14 cellular contexts compared by ENCODE assay signal in the genomic region with DNA sequence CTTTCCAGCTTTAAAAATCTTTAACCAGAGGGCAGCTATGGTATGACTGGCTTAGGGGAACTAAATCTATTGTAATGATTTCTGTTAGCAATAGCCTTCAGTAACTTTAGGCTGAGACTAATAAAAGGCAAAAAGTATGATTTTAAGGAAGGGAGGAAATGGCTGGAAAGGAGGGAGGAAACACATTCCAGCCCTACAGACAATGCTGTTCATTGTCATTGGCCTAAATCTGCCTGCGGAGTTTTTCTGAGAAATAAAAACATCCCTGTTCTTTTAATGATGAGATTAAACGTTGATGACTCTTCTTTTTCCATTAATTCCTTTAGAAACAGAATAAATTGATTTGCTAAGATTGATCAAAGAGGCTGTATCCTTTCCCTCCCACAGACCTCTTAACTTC.
DNase-seq lines count a peak whose midpoint lies in the region; ATAC-seq and TF ChIP-seq lines count a peak whose summit lies in the region.
"Had no signal": no experiment of that assay in that cellular context is flagged by ENCODE, and none has a peak within 500 bp of the region (broad histone marks: within the 10 kb centered on the region; RNA-seq: fewer than 3 reads in every experiment).

No MANE protein-coding gene starts in this region.

- no peaks in the 10 kb centered on the region for H3K27me3 ChIP-seq in breast epithelium
- H3K27me3 ChIP-seq in right atrium auricular region: no peaks in the 10 kb centered on the region
- H3K27me3 ChIP-seq: BLaER1 treated with 17β-estradiol and CSF1 and Interleukin-3, amounts not matched to agents 10 nM and 100 nM had no signal

- no peak overlapping the region for H3K27ac Mint-ChIP-seq in MCF 10A (ENCODE audit: low read depth, unreplicated experiment)
- H3K27ac Mint-ChIP-seq: CD4-positive, CD25-positive, alpha-beta regulatory T cell; GM23338 had no signal

- CTCF ChIA-PET in MCF 10A (lab: Yijun Ruan, JAX): interaction anchor here (0.6 kb wide), 1 partner anchor 148 kb away, joined by 4 read pairs; no protein-coding TSS in a partner anchor

- no peaks in the 10 kb centered on the region for H3K9me3 Mint-ChIP-seq in MCF 10A (ENCODE audit: unreplicated experiment)

- H3K27me3 Mint-ChIP-seq in MCF 10A (ENCODE audit: insufficient read depth, unreplicated experiment): peaks cover 33% of the 10 kb centered on the region
- H3K27me3 Mint-ChIP-seq: CD4-positive, CD25-positive, alpha-beta regulatory T cell had no signal

- intact Hi-C loops in breast epithelium (cut with DNase I; ENCODE audit: low total_unique reads): no loop called here
- intact Hi-C loops in MCF 10A (cut with micrococcal nuclease): no loop called here
- intact Hi-C loops in left ventricle myocardium superior (cut with micrococcal nuclease): no loop called here

- H3K9me3 ChIP-seq in breast epithelium (no peaks in the 10 kb centered on the region), right atrium auricular region (no peaks in the 10 kb centered on the region)

- DNase-seq in breast epithelium (ENCODE audit: low spot score in 2 of 2) (no peak), MCF 10A (ENCODE audit: unreplicated experiment) (no peak), right atrium auricular region (ENCODE audit: low spot score) (no peak), left ventricle myocardium superior (no peak), epidermal melanocyte (ENCODE audit: insufficient read length, low spot score) (peak; percentile 70), NOMO-1 treated with dmso at 0.1 percent for 144 hours (lab: John Stamatoyannopoulos, UW; ENCODE audit: unreplicated experiment) (no peak), erythroblast (lab: John Stamatoyannopoulos, UW) (no peak)
- DNase-seq: 8988T; Calu3; CD4-positive, CD25-positive, alpha-beta regulatory T cell; DMS 273 treated with DMSO at 0.1 percent for 48 hours; H7 had no signal

- no peaks in the 10 kb centered on the region for H3K4me1 Mint-ChIP-seq in MCF 10A (ENCODE audit: insufficient read depth, unreplicated experiment)
- H3K4me1 Mint-ChIP-seq: CD4-positive, CD25-positive, alpha-beta regulatory T cell had no signal

- TF ChIP-seq CTCF in breast epithelium (IDR thresholded peaks at IDR 0.05) (no peak), MCF 10A (IDR thresholded peaks at IDR 0.05; ENCODE audit: unreplicated experiment) (no peak), right atrium auricular region (IDR thresholded peaks at IDR 0.05) (no peak)

- POLR2A ChIA-PET in MCF 10A (lab: Yijun Ruan, JAX): interaction anchor here (0.6 to 1.3 kb wide), 3 partner anchors 10 to 281 kb away, joined by 3 to 4 read pairs (median 3); no protein-coding TSS in a partner anchor

- no peaks in the 10 kb centered on the region for H3K36me3 ChIP-seq in breast epithelium
- no peaks in the 10 kb centered on the region for H3K36me3 ChIP-seq in right atrium auricular region
- H3K36me3 ChIP-seq: BLaER1 treated with 17β-estradiol and CSF1 and Interleukin-3, amounts not matched to agents 10 nM and 100 nM had no signal

- TF ChIP-seq POLR2A in breast epithelium (IDR thresholded peaks at IDR 0.05) (no peak), erythroblast (IDR thresholded peaks at IDR 0.05; ENCODE audit: low read length) (no peak)

- no peak overlapping the region for H3K4me3 Mint-ChIP-seq in MCF 10A (ENCODE audit: unreplicated experiment)
- H3K4me3 Mint-ChIP-seq: CD4-positive, CD25-positive, alpha-beta regulatory T cell; GM23338 had no signal

- BruUV-seq in MCF 10A (replicated peaks; lab: Mats Ljungman, UMichigan): no TSS peak

- peak overlapping the region; percentile 63 to 68 for H3K27ac ChIP-seq in breast epithelium
- peak overlapping the region; percentile 21 to 45 for H3K27ac ChIP-seq in right atrium auricular region
- H3K27ac ChIP-seq: BLaER1 treated with 17β-estradiol and CSF1 and Interleukin-3, amounts not matched to agents 10 nM and 100 nM had no signal

- H3K4me1 ChIP-seq in breast epithelium (no peaks in the 10 kb centered on the region), right atrium auricular region (peaks cover 0 to 19% of the 10 kb centered on the region in 2 donors)

- no peaks in the 10 kb centered on the region for H3K36me3 Mint-ChIP-seq in MCF 10A (ENCODE audit: insufficient read depth, unreplicated experiment)
- H3K36me3 Mint-ChIP-seq: CD4-positive, CD25-positive, alpha-beta regulatory T cell had no signal

- ATAC-seq in left ventricle myocardium superior: no peak
- ATAC-seq: GM23338 had no signal

- H3K4me3 ChIP-seq in breast epithelium: no peak overlapping the region
- H3K4me3 ChIP-seq in right atrium auricular region: no peak overlapping the region
- H3K4me3 ChIP-seq: BLaER1 treated with 17β-estradiol and CSF1 and Interleukin-3, amounts not matched to agents 10 nM and 100 nM; GM23338 had no signal
